30 cellular contexts compared by ENCODE assay signal in genomic region chr4:67875011-67875410, GRCh38.
DNase-seq lines count a peak whose midpoint lies in the region; ATAC-seq and TF ChIP-seq lines count a peak whose summit lies in the region.
"Had no signal": no experiment of that assay in that cellular context is flagged by ENCODE, and none has a peak within 500 bp of the region (broad histone marks: within the 10 kb centered on the region; RNA-seq: fewer than 3 reads in every experiment).

No MANE protein-coding gene starts in this region.

- no peaks in the 10 kb centered on the region for H3K36me3 ChIP-seq in ACC112 (ENCODE audit: insufficient read depth, low read length)
- H3K36me3 ChIP-seq: suprapubic skin had no signal

- no peaks in the 10 kb centered on the region for H3K79me2 ChIP-seq in ACC112 (ENCODE audit: control insufficient read depth, insufficient read depth, low read length, unreplicated experiment)

- peak overlapping the region in 2 of 3 experiments; percentile 31 to 53 for H3K27ac Mint-ChIP-seq in nephron
- H3K27ac Mint-ChIP-seq in stimulated activated memory B cell treated with anti-CD40 and anti-IgM and Interleukin-4, amounts not matched to agents 10 μg/mL and 1 μg/mL and 100 μg/mL, for 72 hours: no peak overlapping the region
- H3K27ac Mint-ChIP-seq: activated CD4-positive, alpha-beta memory T cell treated with anti-CD3 and anti-CD28 coated beads, Interleukin-2, amount 10 ng/mL, durations not matched to agents 7 days and 5 days; HFFc6; IgD-negative memory B cell; memory B cell; stimulated activated effector memory CD8-positive, alpha-beta T cell treated with anti-CD3 and anti-CD28 coated beads, Interleukin-12 subunit alpha, Interleukin-12 subunit beta, amount 100 ng/mL, for 72 hours had no signal

- H3K4me1 ChIP-seq in ACC112 (ENCODE audit: control insufficient read depth, insufficient read depth, low read length, unreplicated experiment): peaks cover 9% of the 10 kb centered on the region
- H3K4me1 ChIP-seq: suprapubic skin had no signal

- H3K27ac ChIP-seq in ACC112 (ENCODE audit: low read depth, low read length): peak overlapping the region; percentile 7; the same call in 1 of the 2 replicates
- H3K27ac ChIP-seq: suprapubic skin had no signal

- H3K36me3 Mint-ChIP-seq in nephron (ENCODE audit: low read depth): no peaks in the 10 kb centered on the region
- no peaks in the 10 kb centered on the region for H3K36me3 Mint-ChIP-seq in stimulated activated memory B cell treated with anti-CD40 and anti-IgM and Interleukin-4, amounts not matched to agents 10 μg/mL and 1 μg/mL and 100 μg/mL, for 72 hours
- H3K36me3 Mint-ChIP-seq: brain; IgD-negative memory B cell; stimulated activated effector memory CD8-positive, alpha-beta T cell treated with anti-CD3 and anti-CD28 coated beads, Interleukin-12 subunit alpha, Interleukin-12 subunit beta, amount 100 ng/mL, for 72 hours had no signal

- peaks cover 8% of the 10 kb centered on the region for H3K4me1 Mint-ChIP-seq in nephron
- no peaks in the 10 kb centered on the region for H3K4me1 Mint-ChIP-seq in stimulated activated memory B cell treated with anti-CD40 and anti-IgM and Interleukin-4, amounts not matched to agents 10 μg/mL and 1 μg/mL and 100 μg/mL, for 72 hours
- H3K4me1 Mint-ChIP-seq: activated CD4-positive, alpha-beta memory T cell treated with anti-CD3 and anti-CD28 coated beads, Interleukin-2, amount 10 ng/mL, durations not matched to agents 7 days and 5 days; IgD-negative memory B cell; memory B cell; stimulated activated effector memory CD8-positive, alpha-beta T cell treated with anti-CD3 and anti-CD28 coated beads, Interleukin-12 subunit alpha, Interleukin-12 subunit beta, amount 100 ng/mL, for 72 hours had no signal

- no peak overlapping the region for H3K4me3 Mint-ChIP-seq in nephron
- no peak overlapping the region for H3K4me3 Mint-ChIP-seq in stimulated activated memory B cell treated with anti-CD40 and anti-IgM and Interleukin-4, amounts not matched to agents 10 μg/mL and 1 μg/mL and 100 μg/mL, for 72 hours
- H3K4me3 Mint-ChIP-seq: activated CD4-positive, alpha-beta memory T cell treated with anti-CD3 and anti-CD28 coated beads, Interleukin-2, amount 10 ng/mL, durations not matched to agents 7 days and 5 days; HFFc6; IgD-negative memory B cell; memory B cell; stimulated activated effector memory CD8-positive, alpha-beta T cell treated with anti-CD3 and anti-CD28 coated beads, Interleukin-12 subunit alpha, Interleukin-12 subunit beta, amount 100 ng/mL, for 72 hours had no signal

- TF ChIP-seq CTCF in nephron (IDR thresholded peaks at IDR 0.05; ENCODE audit: unreplicated experiment in 3 of 3): no peak

- peak overlapping the region; percentile 55 for H2AFZ ChIP-seq in ACC112 (ENCODE audit: low read length, unreplicated experiment)

- H3K4me3 ChIP-seq in ACC112 (ENCODE audit: low read depth, low read length): no peak overlapping the region
- H3K4me3 ChIP-seq: suprapubic skin had no signal

- DNase-seq in amniotic epithelial cell (ENCODE audit: low read depth) (peak; percentile 7), fibroblast of gingiva (ENCODE audit: low read depth) (peak; percentile 88), NCI-H1417 treated with DMSO at 0.1 percent for 48 hours (lab: John Stamatoyannopoulos, UW) (no peak), SHP77 treated with DMSO at 0.1 percent for 48 hours (lab: John Stamatoyannopoulos, UW) (no peak)
- DNase-seq in stimulated activated CD4-positive, alpha-beta T cell treated with anti-CD3 and anti-CD28 coated beads, Interleukin-2, amount 100 ng/mL, for 48 hours: no peak
- DNase-seq: 8988T; activated CD4-positive, alpha-beta memory T cell treated with anti-CD3 and anti-CD28 coated beads, Interleukin-2, amount 10 ng/mL, durations not matched to agents 7 days and 5 days; activated CD4-positive, alpha-beta T cell treated with anti-CD3 and anti-CD28 coated beads for 1 hour; activated CD8-positive, alpha-beta memory T cell treated with anti-CD3 and anti-CD28 coated beads, Interleukin-2, amount 50 U/mL, for 4 hours; activated naive CD4-positive, alpha-beta T cell treated with Interleukin-2 at 50 U/mL for 16 hours; Calu3; DMS79 treated with DMSO at 0.1 percent for 48 hours; GF-D8; HFFc6; hypothalamus; left colon; NCI-H1048; NCI-H1694; SHP77; T-helper 2 cell had no signal

- peaks cover 8% of the 10 kb centered on the region; the same call in 1 of the 2 replicates for H3K27me3 ChIP-seq in ACC112 (ENCODE audit: insufficient read depth, low read length)
- H3K27me3 ChIP-seq: suprapubic skin had no signal

- no peaks in the 10 kb centered on the region for H3K27me3 Mint-ChIP-seq in nephron (ENCODE audit: low read depth)
- peaks cover 7% of the 10 kb centered on the region for H3K27me3 Mint-ChIP-seq in stimulated activated memory B cell treated with anti-CD40 and anti-IgM and Interleukin-4, amounts not matched to agents 10 μg/mL and 1 μg/mL and 100 μg/mL, for 72 hours
- H3K27me3 Mint-ChIP-seq: brain had no signal

- H3K9me3 Mint-ChIP-seq in nephron: no peaks in the 10 kb centered on the region
- H3K9me3 Mint-ChIP-seq in stimulated activated memory B cell treated with anti-CD40 and anti-IgM and Interleukin-4, amounts not matched to agents 10 μg/mL and 1 μg/mL and 100 μg/mL, for 72 hours: no peaks in the 10 kb centered on the region
- H3K9me3 Mint-ChIP-seq: activated CD4-positive, alpha-beta memory T cell treated with anti-CD3 and anti-CD28 coated beads, Interleukin-2, amount 10 ng/mL, durations not matched to agents 7 days and 5 days; brain; HFFc6 had no signal

- ATAC-seq in stimulated activated memory B cell treated with anti-CD40 and anti-IgM and Interleukin-4, amounts not matched to agents 10 μg/mL and 1 μg/mL and 100 μg/mL, for 72 hours: no peak
- ATAC-seq: left colon; Panc1; sciatic nerve; stimulated activated effector memory CD8-positive, alpha-beta T cell treated with anti-CD3 and anti-CD28 coated beads, Interleukin-12 subunit alpha, Interleukin-12 subunit beta, amount 100 ng/mL, for 72 hours had no signal

Comparison
In these comparisons a context has a peak if more than half of its experiments do, and no peak if none do; other contexts are left out.
1. DNase-seq: peak in amniotic epithelial cell (single experiment) and fibroblast of gingiva (single experiment); none in NCI-H1417 treated with DMSO at 0.1 percent for 48 hours (single experiment), SHP77 treated with DMSO at 0.1 percent for 48 hours (single experiment) and stimulated activated CD4-positive, alpha-beta T cell treated with anti-CD3 and anti-CD28 coated beads, Interleukin-2, amount 100 ng/mL, for 48 hours (0 of 2).